22 cellular contexts compared by ENCODE assay signal in the genomic region with DNA sequence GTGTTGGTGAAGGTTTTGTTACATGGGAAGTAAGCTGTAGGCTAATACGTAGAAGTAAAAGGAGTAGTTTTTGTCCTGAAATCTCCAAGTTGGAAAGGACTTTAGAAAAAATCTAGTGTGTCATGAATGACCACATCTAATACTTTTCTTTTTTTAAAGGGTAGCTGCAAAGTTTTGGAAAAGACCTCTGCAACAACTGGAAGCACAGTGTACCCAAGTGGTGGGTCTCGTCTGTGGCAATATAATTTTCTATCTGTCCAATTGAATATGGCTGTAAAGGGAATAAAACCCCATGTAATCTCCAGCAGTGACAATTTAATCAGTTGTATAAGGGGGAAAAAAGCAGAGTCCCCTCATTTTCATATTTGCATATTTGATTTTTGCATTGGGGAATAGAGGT.
DNase-seq lines count a peak whose midpoint lies in the region; FAIRE-seq and TF ChIP-seq lines count a peak whose summit lies in the region.
"Had no signal": no experiment of that assay in that cellular context is flagged by ENCODE, and none has a peak within 500 bp of the region (broad histone marks: within the 10 kb centered on the region; RNA-seq: fewer than 3 reads in every experiment).

No MANE protein-coding gene starts in this region.

- H4K20me1 ChIP-seq in astrocyte (ENCODE audit: insufficient read depth, low read length), result no peaks in the 10 kb centered on the region
- H4K20me1 ChIP-seq in fibroblast of lung (ENCODE audit: control insufficient read depth, extremely low read depth, insufficient read depth, low read length), result no peaks in the 10 kb centered on the region

- no peaks in the 10 kb centered on the region for H3K36me3 ChIP-seq in astrocyte (ENCODE audit: insufficient read depth, low read length)
- H3K36me3 ChIP-seq in fibroblast of lung (ENCODE audit: control insufficient read depth, insufficient read depth, low read length), result no peaks in the 10 kb centered on the region
- H3K36me3 ChIP-seq in neuron (ENCODE audit: insufficient read depth, low read length), result no peaks in the 10 kb centered on the region
- H3K36me3 ChIP-seq: tibial artery had no signal

- no peaks in the 10 kb centered on the region for H3K27me3 ChIP-seq in astrocyte (ENCODE audit: insufficient read depth, low read length)
- H3K27me3 ChIP-seq in fibroblast of lung (ENCODE audit: control insufficient read depth, insufficient read depth, low read length), result no peaks in the 10 kb centered on the region
- no peaks in the 10 kb centered on the region for H3K27me3 ChIP-seq in neuron (ENCODE audit: insufficient read depth, low read length)
- H3K27me3 ChIP-seq: tibial artery had no signal

- H3K4me1 ChIP-seq in astrocyte (ENCODE audit: insufficient read depth, low read length) (peaks cover 23% of the 10 kb centered on the region), fibroblast of lung (ENCODE audit: control insufficient read depth, extremely low read depth, insufficient read depth, low read length) (peaks cover 14% of the 10 kb centered on the region), neuron (ENCODE audit: insufficient read depth, low read length) (peaks cover 36% of the 10 kb centered on the region)

- no peaks in the 10 kb centered on the region for H3K9me3 ChIP-seq in astrocyte (ENCODE audit: insufficient read depth, low read depth, low read length)
- H3K9me3 ChIP-seq in fibroblast of lung (ENCODE audit: control insufficient read depth, insufficient read depth, low read depth, low read length), result no peaks in the 10 kb centered on the region
- H3K9me3 ChIP-seq in neuron (ENCODE audit: low read length), result no peaks in the 10 kb centered on the region
- H3K9me3 ChIP-seq: SK-N-SH, tibial artery had no signal

- H2AFZ ChIP-seq in astrocyte (ENCODE audit: low read depth, low read length), result no peak overlapping the region
- H2AFZ ChIP-seq in fibroblast of lung (ENCODE audit: low read length), result no peak overlapping the region
- no peak overlapping the region for H2AFZ ChIP-seq in neuron (ENCODE audit: low read depth, low read length)

- H3K36me3 Mint-ChIP-seq in astrocyte (ENCODE audit: low read depth, unreplicated experiment), result no peaks in the 10 kb centered on the region

- no peak overlapping the region for H3K27ac Mint-ChIP-seq in astrocyte (ENCODE audit: unreplicated experiment)
- H3K27ac Mint-ChIP-seq: activated naive CD4-positive, alpha-beta T cell treated with anti-CD3 and anti-CD28 coated beads for 36 hours had no signal

- H3K4me2 ChIP-seq in astrocyte (ENCODE audit: low read length), result peak overlapping the region; percentile 28
- H3K4me2 ChIP-seq in fibroblast of lung (ENCODE audit: extremely low read depth, insufficient read depth, low read length), result no peak overlapping the region
- H3K4me2 ChIP-seq: KMS-11, SK-N-SH had no signal

- TF ChIP-seq CTCF in astrocyte (IDR thresholded peaks at IDR 0.05; ENCODE audit: insufficient read depth, low read depth, low read length), result no peak
- peak in 1 of 2 donors; percentile 17 for TF ChIP-seq CTCF in fibroblast of lung (conservative IDR thresholded peaks at IDR 0.05 in 1 of 2, IDR thresholded peaks at IDR 0.05 in 1 of 2; ENCODE audit: low read depth in 1 of 2, low read length in 2 of 2)

- no peak overlapping the region for H3K27ac ChIP-seq in astrocyte (ENCODE audit: low read depth, low read length)
- H3K27ac ChIP-seq in fibroblast of lung (ENCODE audit: insufficient read depth, low read length), result no peak overlapping the region
- H3K27ac ChIP-seq: KMS-11, tibial artery had no signal

- H3K4me3 ChIP-seq in astrocyte (ENCODE audit: insufficient read depth, low read depth, low read length) (no peak overlapping the region), fibroblast of lung (replicated peaks in 1 of 4; ENCODE audit: control extremely low read depth in 1 of 4, insufficient read depth in 1 of 4, low read depth in 3 of 4, low read length in 4 of 4) (no peak overlapping the region), neuron (ENCODE audit: low read length) (peak overlapping the region; percentile 31)
- H3K4me3 ChIP-seq: GM12878, tibial artery had no signal

- peaks cover 42% of the 10 kb centered on the region for H3K4me1 Mint-ChIP-seq in astrocyte (ENCODE audit: low read depth, unreplicated experiment)

- no peak for FAIRE-seq in astrocyte (lab: Jason Lieb, UNC)
- FAIRE-seq: GM12878 had no signal

- DNase-seq in astrocyte (ENCODE audit: low read depth) (no peak), fibroblast of lung (ENCODE audit: low read depth in 2 of 2) (peak; percentile 17 to 38), stromal cell of bone marrow (ENCODE audit: low read depth) (peak; percentile 21), NCI-H2171 (lab: John Stamatoyannopoulos, UW) (no peak), NCI-H226 (no peak), activated gamma-delta T cell treated with Interleukin-2 at 50 U/mL for 16 hours (no peak), MV-4-11 (lab: John Stamatoyannopoulos, UW) (no peak)
- DNase-seq: activated CD4-positive, alpha-beta T cell treated with anti-CD3 and anti-CD28 coated beads for 4 hours; activated naive CD4-positive, alpha-beta T cell treated with anti-CD3 and anti-CD28 coated beads for 36 hours; activated T-cell treated with anti-CD3 and anti-CD28 coated beads, Interleukin-2, amount 50 U/mL, for 48 hours; amniotic stem cell; central memory CD4-positive, alpha-beta T cell; GOT3; NCI-H2171 treated with DMSO at 0.1 percent for 48 hours; NCI-H69; SK-N-SH; stimulated activated naive CD8-positive, alpha-beta T cell treated with anti-CD3 and anti-CD28 coated beads, Interleukin-15, Interleukin-2, amounts not matched to agents 100 U/mL and 50 U/mL, for 24 hours; T-helper 2 cell; tibial artery had no signal

- H3K4me3 Mint-ChIP-seq in astrocyte (ENCODE audit: unreplicated experiment), result no peak overlapping the region
- H3K4me3 Mint-ChIP-seq: activated naive CD4-positive, alpha-beta T cell treated with anti-CD3 and anti-CD28 coated beads for 36 hours had no signal

- H3K9me3 Mint-ChIP-seq in astrocyte (ENCODE audit: unreplicated experiment), result no peaks in the 10 kb centered on the region

- H3K9ac ChIP-seq in astrocyte (ENCODE audit: low read length) (no peak overlapping the region), fibroblast of lung (ENCODE audit: insufficient read depth, low read length) (no peak overlapping the region)
- H3K9ac ChIP-seq: KMS-11, SK-N-SH had no signal

- H3K79me2 ChIP-seq in astrocyte (ENCODE audit: insufficient read depth, low read length), result no peaks in the 10 kb centered on the region
- no peaks in the 10 kb centered on the region for H3K79me2 ChIP-seq in fibroblast of lung (ENCODE audit: control insufficient read depth, insufficient read depth, low read length)

- H3K27me3 Mint-ChIP-seq in astrocyte (ENCODE audit: low read depth, unreplicated experiment), result no peaks in the 10 kb centered on the region

Comparison
In these comparisons a context has a peak if more than half of its experiments do, and no peak if none do; other contexts are left out.
1. DNase-seq: peak in fibroblast of lung (2 of 2) and stromal cell of bone marrow (single experiment); none in astrocyte (single experiment), NCI-H2171 (single experiment), NCI-H226 (single experiment), activated gamma-delta T cell treated with Interleukin-2 at 50 U/mL for 16 hours (single experiment) and MV-4-11 (single experiment).